Comparison of ENCODE assay signal across 9 cellular contexts in the genomic region with DNA sequence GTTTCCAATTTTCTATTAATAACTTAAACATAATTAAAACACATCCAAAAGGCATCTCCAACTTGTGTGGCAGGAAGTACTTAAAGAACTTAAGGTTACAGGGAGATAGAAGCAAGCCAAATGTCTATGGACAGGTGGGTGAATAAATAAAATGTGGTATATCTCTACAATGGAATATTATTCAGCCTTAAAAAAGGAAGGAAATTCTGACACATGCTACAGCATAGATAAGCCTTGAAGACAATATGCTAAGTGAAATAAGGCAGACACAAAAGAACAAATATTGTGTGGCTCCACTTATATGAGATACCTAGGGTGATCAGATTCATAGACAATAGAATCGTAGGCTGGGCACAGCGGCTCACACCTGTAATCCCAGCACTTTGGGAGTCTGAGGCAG.
"Had no signal": no experiment of that assay in that cellular context is flagged by ENCODE, and none has a peak within 500 bp of the region (broad histone marks: within the 10 kb centered on the region; RNA-seq: fewer than 3 reads in every experiment).

No MANE protein-coding gene starts in this region.

- H2AFZ ChIP-seq: GM23338 had no signal

- H3K4me3 ChIP-seq: GM23338 had no signal

- DNase-seq: H9, HFFc6, KG1 had no signal

- H3K4me2 ChIP-seq: GM23338 had no signal

- ATAC-seq: GM23338, HepG2 had no signal

- FAIRE-seq: H1, H54, HepG2 had no signal

- H3K36me3 Mint-ChIP-seq: IgD-negative memory B cell had no signal

- H3K9me3 Mint-ChIP-seq: GM23338, HFFc6 had no signal

- H3K27ac ChIP-seq: HL-60 had no signal

- H3K27ac Mint-ChIP-seq: GM23338, H9, HFFc6 had no signal
